In the genomic region with DNA sequence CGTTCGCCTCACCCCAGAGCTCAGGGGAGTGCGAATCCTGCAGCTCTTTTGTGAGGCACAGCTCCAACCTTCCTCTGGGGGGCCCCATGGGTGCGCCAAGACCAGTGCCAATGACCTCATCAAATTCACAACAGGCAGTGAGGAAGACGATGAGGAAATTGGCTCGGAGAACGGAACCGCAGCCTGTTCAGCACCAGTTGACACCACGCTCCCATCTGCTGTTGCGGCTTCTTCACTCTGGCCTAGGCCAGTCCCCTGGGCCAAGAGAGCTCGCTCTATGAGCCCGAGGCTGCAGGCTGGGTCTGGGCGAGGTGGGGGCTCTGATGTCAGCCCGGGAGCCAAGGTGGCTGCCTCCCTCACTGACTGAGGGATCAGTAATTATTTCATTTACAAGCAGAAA, we compare ENCODE assay signal across 1 cellular context.
TF ChIP-seq lines count a peak whose summit lies in the region.

No MANE protein-coding gene starts in this region.

TF ChIP-seq in K562, 482 proteins besides CTCF, POLR2A, EP300 and RAD21 (continued from another document):
- TF ChIP-seq, protein P1, sequence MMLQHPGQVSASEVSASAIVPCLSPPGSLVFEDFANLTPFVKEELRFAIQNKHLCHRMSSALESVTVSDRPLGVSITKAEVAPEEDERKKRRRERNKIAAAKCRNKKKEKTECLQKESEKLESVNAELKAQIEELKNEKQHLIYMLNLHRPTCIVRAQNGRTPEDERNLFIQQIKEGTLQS (IDR thresholded peaks at IDR 0.05), result peak; percentile 73
- TF ChIP-seq, protein P1 (CRISPR knock-in tag; conservative IDR thresholded peaks at IDR 0.05), result no peak
- TF ChIP-seq ATF7 (IDR thresholded peaks at IDR 0.05) (peak; percentile 91), ZNF3 (CRISPR knock-in tag; IDR thresholded peaks at IDR 0.05) (no peak)
